22 cellular contexts compared by ENCODE assay signal in genomic region chr7:96987719-96988118, GRCh38. TPM values are rescaled to one million over a fixed set of nuclear protein-coding genes. Genes with fewer than 3 reads are reported as not detected.
A peak's percentile ranks its signal among the peaks of the same experiment; 100 is the strongest.
DNase-seq lines count a peak whose midpoint lies in the region; ATAC-seq, FAIRE-seq and TF ChIP-seq lines count a peak whose summit lies in the region.
"Had no signal": no experiment of that assay in that cellular context is flagged by ENCODE, and none has a peak within 500 bp of the region (broad histone marks: within the 10 kb centered on the region; RNA-seq: fewer than 3 reads in every experiment).

No MANE protein-coding gene starts in this region.

- TF ChIP-seq CTCF in D721Med (IDR thresholded peaks at IDR 0.05; ENCODE audit: insufficient read depth, missing control alignments) (no peak), VCaP (conservative IDR thresholded peaks at IDR 0.05) (no peak), GM10248 (IDR thresholded peaks at IDR 0.05; ENCODE audit: control extremely low read depth, extremely low read depth, low read depth, missing control alignments) (no peak)

- DNase-seq in D721Med (ENCODE audit: insufficient read length, low spot score) (no peak), NCI-H82 (lab: John Stamatoyannopoulos, UW) (peak; percentile 36), H4 (ENCODE audit: low spot score) (no peak), GM10248 (ENCODE audit: extremely low spot score) (no peak)
- DNase-seq: AML-193; CD4-positive, alpha-beta T cell; CD8-positive, alpha-beta T cell; COR-L47; DMS79 treated with DMSO at 0.1 percent for 48 hours; GF-D8 had no signal

- ATAC-seq in GM19467 (IDR thresholded peaks at IDR 0.05; ENCODE audit: unreplicated experiment): no peak
- ATAC-seq: A549; CD8-positive, alpha-beta T cell; GM12878 had no signal

- CTCF ChIA-PET in GM10248 (lab: Yijun Ruan, JAX): interaction anchor here (1.3 kb wide), 1 partner anchor 58 kb away, joined by 3 read pairs; no protein-coding TSS in a partner anchor

- FAIRE-seq in D721Med (lab: Jason Lieb, UNC): peak; percentile 61
- FAIRE-seq: A549, G401.6, GM12878, GM12892, GM18507 had no signal

- POLR2A ChIA-PET in GM10248 (lab: Yijun Ruan, JAX): no interaction called here

- peak overlapping the region; percentile 43 for H3K27ac ChIP-seq in VCaP
- H3K27ac ChIP-seq: 22Rv1; A549; BLaER1 treated with 17β-estradiol and CSF1 and Interleukin-3, amounts not matched to agents 10 nM and 100 nM; C4-2B had no signal

RNA-seq across cellular contexts. Expression of gene DLX6, which starts 17.6 kb away (rescaled TPM):
- 1.7 and 5.3 TPM in 2 replicates for total RNA-seq in H4 (2014; rRNA removed; shearing (Covaris generic))
- total RNA-seq: A172; B cell; CD4-positive, alpha-beta T cell; CD8-positive, alpha-beta T cell; GM12878 had no signal

RNA-seq across cellular contexts. Expression of gene DLX5, which starts 36.9 kb away (rescaled TPM):
- 0.35 and 0.51 TPM in 2 replicates for total RNA-seq in H4 (2014; rRNA removed; shearing (Covaris generic))
- total RNA-seq: A172; B cell; CD4-positive, alpha-beta T cell; CD8-positive, alpha-beta T cell; GM12878 had no signal
